15 cellular contexts compared by ENCODE assay signal in the genomic region with DNA sequence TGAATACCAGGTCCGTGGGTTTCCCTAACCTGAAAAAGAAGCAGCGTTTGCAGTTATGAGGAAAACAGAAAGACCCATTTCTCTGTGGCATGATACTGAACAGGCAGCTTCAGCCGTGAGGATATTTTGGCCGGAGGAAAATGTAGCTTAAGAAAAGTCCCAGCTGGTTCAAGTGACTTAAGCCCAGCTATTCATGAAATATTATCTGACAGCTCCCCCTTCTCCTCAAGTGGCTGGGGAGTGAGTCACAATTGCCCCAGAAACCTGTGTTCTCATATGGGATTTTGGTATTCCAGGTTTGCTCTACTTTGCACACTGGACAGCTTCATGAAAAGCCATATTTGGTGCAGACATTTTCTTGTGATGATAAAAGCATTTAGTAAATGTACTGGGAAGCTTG. TPM values are rescaled to one million over a fixed set of nuclear protein-coding genes. Genes with fewer than 3 reads are reported as not detected.
DNase-seq lines count a peak whose midpoint lies in the region; ATAC-seq and TF ChIP-seq lines count a peak whose summit lies in the region.
"Had no signal": no experiment of that assay in that cellular context is flagged by ENCODE, and none has a peak within 500 bp of the region (broad histone marks: within the 10 kb centered on the region; RNA-seq: fewer than 3 reads in every experiment).

No MANE protein-coding gene starts in this region.

- H3K27ac Mint-ChIP-seq in activated CD8-positive, alpha-beta T cell treated with anti-CD3 and anti-CD28 coated beads, Interleukin-2, amount 10 ng/mL, durations not matched to agents 7 days and 5 days: no peak overlapping the region
- H3K27ac Mint-ChIP-seq: activated CD4-positive, alpha-beta memory T cell treated with anti-CD3 and anti-CD28 coated beads for 36 hours; activated naive CD8-positive, alpha-beta T cell treated with anti-CD3 and anti-CD28 coated beads, Interleukin-2, amount 10 ng/mL, durations not matched to agents 7 days and 5 days had no signal

- no peak for ATAC-seq in activated CD8-positive, alpha-beta T cell treated with anti-CD3 and anti-CD28 coated beads, Interleukin-2, amount 10 ng/mL, durations not matched to agents 7 days and 5 days

- peak; percentile 45 for DNase-seq in NCI-H2171 treated with DMSO at 0.1 percent for 48 hours (lab: John Stamatoyannopoulos, UW)
- no peak for DNase-seq in NCI-H2171 (lab: John Stamatoyannopoulos, UW)
- peak; percentile 82 for DNase-seq in amniotic epithelial cell (ENCODE audit: low read depth)
- DNase-seq in iris pigment epithelial cell (ENCODE audit: low read depth): peak; percentile 75
- DNase-seq in uterus: peak; percentile 35 to 53
- DNase-seq in activated CD4-positive, alpha-beta T cell treated with anti-CD3 and anti-CD28 coated beads, Interleukin-2, amount 50 U/mL, for 4 hours: no peak
- DNase-seq in activated CD8-positive, alpha-beta T cell treated with anti-CD3 and anti-CD28 coated beads, Interleukin-2, amount 10 ng/mL, durations not matched to agents 7 days and 5 days: no peak
- DNase-seq in T-helper 2 cell: no peak
- DNase-seq: activated CD4-positive, alpha-beta memory T cell treated with anti-CD3 and anti-CD28 coated beads for 36 hours; activated naive CD8-positive, alpha-beta T cell treated with anti-CD3 and anti-CD28 coated beads, Interleukin-2, amount 10 ng/mL, durations not matched to agents 7 days and 5 days; GDM1; NCI-H510A; T-helper 1 cell had no signal

- CTCF ChIA-PET in activated CD8-positive, alpha-beta T cell treated with anti-CD3 and anti-CD28 coated beads, Interleukin-2, amount 10 ng/mL, durations not matched to agents 7 days and 5 days (lab: Charles Lee): no interaction called here

- no peaks in the 10 kb centered on the region for H3K36me3 ChIP-seq in uterus
- H3K36me3 ChIP-seq: tibial nerve had no signal

- H3K27me3 ChIP-seq in uterus: no peaks in the 10 kb centered on the region
- H3K27me3 ChIP-seq: tibial nerve had no signal

- H3K4me3 ChIP-seq in uterus: no peak overlapping the region
- H3K4me3 ChIP-seq: tibial nerve had no signal

- no peaks in the 10 kb centered on the region for H3K4me1 Mint-ChIP-seq in activated CD8-positive, alpha-beta T cell treated with anti-CD3 and anti-CD28 coated beads, Interleukin-2, amount 10 ng/mL, durations not matched to agents 7 days and 5 days (ENCODE audit: low read depth)
- H3K4me1 Mint-ChIP-seq: activated naive CD8-positive, alpha-beta T cell treated with anti-CD3 and anti-CD28 coated beads, Interleukin-2, amount 10 ng/mL, durations not matched to agents 7 days and 5 days had no signal

- no peaks in the 10 kb centered on the region for H3K9me3 ChIP-seq in uterus
- H3K9me3 ChIP-seq: tibial nerve had no signal

- peaks cover 0 to 7% of the 10 kb centered on the region in 2 donors for H3K4me1 ChIP-seq in uterus

- no peak for TF ChIP-seq POLR2A in uterus (IDR thresholded peaks at IDR 0.05)

- intact Hi-C loops in uterus (cut with DNase I; ENCODE audit: low total_unique reads): no loop called here

- no peaks in the 10 kb centered on the region for H3K36me3 Mint-ChIP-seq in activated CD8-positive, alpha-beta T cell treated with anti-CD3 and anti-CD28 coated beads, Interleukin-2, amount 10 ng/mL, durations not matched to agents 7 days and 5 days (ENCODE audit: low read depth)
- H3K36me3 Mint-ChIP-seq: activated CD4-positive, alpha-beta memory T cell treated with anti-CD3 and anti-CD28 coated beads for 36 hours; activated naive CD8-positive, alpha-beta T cell treated with anti-CD3 and anti-CD28 coated beads, Interleukin-2, amount 10 ng/mL, durations not matched to agents 7 days and 5 days had no signal

- H3K27me3 Mint-ChIP-seq in activated CD8-positive, alpha-beta T cell treated with anti-CD3 and anti-CD28 coated beads, Interleukin-2, amount 10 ng/mL, durations not matched to agents 7 days and 5 days (ENCODE audit: low read depth): peaks cover 11% of the 10 kb centered on the region

- POLR2A ChIA-PET in activated CD8-positive, alpha-beta T cell treated with anti-CD3 and anti-CD28 coated beads, Interleukin-2, amount 10 ng/mL, durations not matched to agents 7 days and 5 days (lab: Charles Lee): no interaction called here

- H3K9me3 Mint-ChIP-seq in activated CD8-positive, alpha-beta T cell treated with anti-CD3 and anti-CD28 coated beads, Interleukin-2, amount 10 ng/mL, durations not matched to agents 7 days and 5 days (ENCODE audit: insufficient read depth): no peaks in the 10 kb centered on the region
- H3K9me3 Mint-ChIP-seq: activated CD4-positive, alpha-beta memory T cell treated with anti-CD3 and anti-CD28 coated beads for 36 hours had no signal

- H3K4me3 Mint-ChIP-seq in activated CD8-positive, alpha-beta T cell treated with anti-CD3 and anti-CD28 coated beads, Interleukin-2, amount 10 ng/mL, durations not matched to agents 7 days and 5 days: no peak overlapping the region
- H3K4me3 Mint-ChIP-seq: activated CD4-positive, alpha-beta memory T cell treated with anti-CD3 and anti-CD28 coated beads for 36 hours; activated naive CD8-positive, alpha-beta T cell treated with anti-CD3 and anti-CD28 coated beads, Interleukin-2, amount 10 ng/mL, durations not matched to agents 7 days and 5 days had no signal

- no peak for TF ChIP-seq CTCF in uterus (IDR thresholded peaks at IDR 0.05)

- peak overlapping the region; percentile 45 to 52 for H3K27ac ChIP-seq in uterus
- H3K27ac ChIP-seq: KMS-11, tibial nerve had no signal

RNA-seq across cellular contexts. Expression of a gene that starts 47.8 kb away (rescaled TPM):
- 10 to 100 TPM in 3 of 4 donors, 1 to 10 TPM in 1; 2.6 to 37.6 (median 11.5) TPM for total RNA-seq in uterus
- total RNA-seq in activated CD8-positive, alpha-beta T cell treated with anti-CD3 and anti-CD28 coated beads, Interleukin-2, amount 10 ng/mL, durations not matched to agents 7 days and 5 days: not detected
- total RNA-seq: activated naive CD8-positive, alpha-beta T cell treated with anti-CD3 and anti-CD28 coated beads, Interleukin-2, amount 10 ng/mL, durations not matched to agents 7 days and 5 days had no signal

Comparison
In these comparisons a context has a peak if more than half of its experiments do, and no peak if none do; other contexts are left out.
1. DNase-seq: peak in NCI-H2171 treated with DMSO at 0.1 percent for 48 hours (single experiment), amniotic epithelial cell (single experiment), iris pigment epithelial cell (single experiment) and uterus (2 of 2); none in NCI-H2171 (single experiment), activated CD4-positive, alpha-beta T cell treated with anti-CD3 and anti-CD28 coated beads, Interleukin-2, amount 50 U/mL, for 4 hours (0 of 2), activated CD8-positive, alpha-beta T cell treated with anti-CD3 and anti-CD28 coated beads, Interleukin-2, amount 10 ng/mL, durations not matched to agents 7 days and 5 days (single experiment) and T-helper 2 cell (0 of 5).